Comparison of ENCODE assay signal across 1 cellular context in genomic region chr5:139438707-139439012, GRCh38.
TF ChIP-seq lines count a peak whose summit lies in the region.

No MANE protein-coding gene starts in this region.

TF ChIP-seq in WTC11, 78 proteins besides CTCF, POLR2A, EP300 and RAD21 (continued from another document):
- TF ChIP-seq, protein P1, sequence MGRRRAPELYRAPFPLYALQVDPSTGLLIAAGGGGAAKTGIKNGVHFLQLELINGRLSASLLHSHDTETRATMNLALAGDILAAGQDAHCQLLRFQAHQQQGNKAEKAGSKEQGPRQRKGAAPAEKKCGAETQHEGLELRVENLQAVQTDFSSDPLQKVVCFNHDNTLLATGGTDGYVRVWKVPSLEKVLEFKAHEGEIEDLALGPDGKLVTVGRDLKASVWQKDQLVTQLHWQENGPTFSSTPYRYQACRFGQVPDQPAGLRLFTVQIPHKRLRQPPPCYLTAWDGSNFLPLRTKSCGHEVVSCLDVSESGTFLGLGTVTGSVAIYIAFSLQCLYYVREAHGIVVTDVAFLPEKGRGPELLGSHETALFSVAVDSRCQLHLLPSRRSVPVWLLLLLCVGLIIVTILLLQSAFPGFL (CRISPR knock-in tag; IDR thresholded peaks at IDR 0.05; ENCODE audit: borderline replicate concordance): no peak
- TF ChIP-seq GTF2I (CRISPR knock-in tag; conservative IDR thresholded peaks at IDR 0.05) (no peak), MLX (CRISPR knock-in tag; IDR thresholded peaks at IDR 0.05) (no peak), TCF7 (CRISPR knock-in tag; IDR thresholded peaks at IDR 0.05; ENCODE audit: low read depth) (no peak), GABPB1 (CRISPR knock-in tag; IDR thresholded peaks at IDR 0.05) (no peak), TEAD1 (CRISPR knock-in tag; IDR thresholded peaks at IDR 0.05) (no peak)
- TF ChIP-seq, protein P2, sequence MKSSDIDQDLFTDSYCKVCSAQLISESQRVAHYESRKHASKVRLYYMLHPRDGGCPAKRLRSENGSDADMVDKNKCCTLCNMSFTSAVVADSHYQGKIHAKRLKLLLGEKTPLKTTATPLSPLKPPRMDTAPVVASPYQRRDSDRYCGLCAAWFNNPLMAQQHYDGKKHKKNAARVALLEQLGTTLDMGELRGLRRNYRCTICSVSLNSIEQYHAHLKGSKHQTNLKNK (CRISPR knock-in tag; IDR thresholded peaks at IDR 0.05): no peak
